Comparison of ENCODE assay signal across 27 cellular contexts in the genomic region with DNA sequence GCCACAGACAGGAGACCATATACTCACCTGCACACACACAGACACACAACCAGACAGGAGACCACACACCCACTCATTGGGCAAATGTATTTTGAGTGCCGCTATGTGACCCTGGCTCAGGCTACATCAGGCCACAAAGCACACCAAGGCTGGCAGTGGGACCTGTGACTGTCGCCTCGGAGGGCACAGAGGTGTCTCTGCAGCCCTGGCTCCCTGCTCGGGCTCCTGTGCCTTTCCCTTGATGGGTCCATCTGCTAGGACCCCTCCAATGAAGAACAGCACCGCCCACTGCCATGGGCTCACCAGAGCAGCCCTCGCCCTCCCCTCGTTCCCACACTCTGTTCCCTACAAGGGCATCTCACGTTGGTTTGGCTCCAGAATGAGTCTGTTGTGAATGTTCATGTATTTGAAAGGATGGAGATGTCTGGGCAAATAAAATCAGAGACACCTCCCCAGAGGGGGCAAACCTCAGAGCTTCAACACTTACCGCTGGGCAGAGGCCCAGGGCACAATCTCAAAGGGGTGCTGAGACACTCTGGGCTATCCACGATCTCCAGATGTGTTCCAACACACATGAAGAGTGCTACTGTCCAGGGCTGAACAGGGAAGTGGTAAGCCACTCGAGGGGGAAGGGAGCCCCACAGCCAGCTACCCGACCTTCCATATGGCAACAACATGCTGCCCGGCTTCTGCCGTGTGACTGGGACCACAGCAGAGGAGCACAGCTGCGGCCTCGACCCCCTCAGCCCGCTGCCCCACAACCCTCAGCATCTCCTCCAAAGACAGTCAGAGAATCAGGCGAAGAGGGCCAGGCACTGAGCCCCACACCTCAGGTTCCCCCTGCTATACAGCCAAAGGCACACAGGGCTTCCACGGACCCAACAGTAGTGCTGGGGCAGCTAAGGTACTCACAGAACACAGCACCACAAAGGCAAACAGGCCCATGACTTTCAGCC.
"Had no signal": no experiment of that assay in that cellular context is flagged by ENCODE, and none has a peak within 500 bp of the region (broad histone marks: within the 10 kb centered on the region; RNA-seq: fewer than 3 reads in every experiment).

No MANE protein-coding gene starts in this region.

- H3K27ac Mint-ChIP-seq: activated CD4-positive, alpha-beta memory T cell treated with anti-CD3 and anti-CD28 coated beads, Interleukin-2, amount 10 ng/mL, durations not matched to agents 7 days and 5 days; activated CD4-positive, alpha-beta T cell treated with anti-CD3 and anti-CD28 coated beads, Interleukin-2, amount 10 ng/mL, durations not matched to agents 7 days and 5 days; activated naive CD4-positive, alpha-beta T cell treated with anti-CD3 and anti-CD28 coated beads, Interleukin-2, amount 50 U/mL, for 24 hours; activated T-helper 17 cell treated with anti-CD3 and anti-CD28 coated beads, Interleukin-2, amount 50 U/mL, for 72 hours; mesothelial cell of epicardium; T-helper 1 cell treated with Interleukin-12 subunit alpha and Interleukin-12 subunit beta and Interleukin-4 antibody, amounts not matched to agents 30 μg/mL and 1 μg/mL, for 36 hours had no signal

- H3K4me3 ChIP-seq: body of pancreas, cardiac muscle cell, testis, transverse colon, uterus had no signal

- DNase-seq: activated CD4-positive, alpha-beta memory T cell treated with anti-CD3 and anti-CD28 coated beads, Interleukin-2, amount 10 ng/mL, durations not matched to agents 7 days and 5 days; activated CD4-positive, alpha-beta T cell treated with anti-CD3 and anti-CD28 coated beads for 1 hour; activated CD4-positive, alpha-beta T cell treated with anti-CD3 and anti-CD28 coated beads, Interleukin-2, amount 10 ng/mL, durations not matched to agents 7 days and 5 days; activated gamma-delta T cell treated with Interleukin-2 at 50 U/mL for 16 hours; activated T-cell treated with anti-CD3 and anti-CD28 coated beads, Interleukin-2, amount 50 U/mL, for 4 hours; body of pancreas; cerebellar nuclear complex; cortex of kidney; foreskin keratinocyte; left cardiac atrium; left ventricle myocardium superior; mammary epithelial cell; naive B cell; occipital lobe; stimulated activated CD4-positive, alpha-beta T cell treated with anti-CD3 and anti-CD28 coated beads, Interleukin-15, amount 100 ng/mL, for 24 hours; stimulated activated naive CD4-positive, alpha-beta T cell treated with Interleukin-2 at 50 U/mL for 16 hours; SW 1271; T-helper 9 cell; testis; transverse colon; uterus had no signal

- H3K4me1 Mint-ChIP-seq: activated CD4-positive, alpha-beta memory T cell treated with anti-CD3 and anti-CD28 coated beads, Interleukin-2, amount 10 ng/mL, durations not matched to agents 7 days and 5 days; activated CD4-positive, alpha-beta T cell treated with anti-CD3 and anti-CD28 coated beads, Interleukin-2, amount 10 ng/mL, durations not matched to agents 7 days and 5 days; activated naive CD4-positive, alpha-beta T cell treated with anti-CD3 and anti-CD28 coated beads, Interleukin-2, amount 50 U/mL, for 24 hours; activated T-helper 17 cell treated with anti-CD3 and anti-CD28 coated beads, Interleukin-2, amount 50 U/mL, for 72 hours; naive B cell had no signal

- H3K27me3 Mint-ChIP-seq: activated CD4-positive, alpha-beta memory T cell treated with anti-CD3 and anti-CD28 coated beads, Interleukin-2, amount 10 ng/mL, durations not matched to agents 7 days and 5 days; activated CD4-positive, alpha-beta T cell treated with anti-CD3 and anti-CD28 coated beads, Interleukin-2, amount 10 ng/mL, durations not matched to agents 7 days and 5 days; activated T-helper 17 cell treated with anti-CD3 and anti-CD28 coated beads, Interleukin-2, amount 50 U/mL, for 72 hours had no signal

- H3K27me3 ChIP-seq: body of pancreas, cardiac muscle cell, foreskin keratinocyte, testis, transverse colon, uterus had no signal

- H3K36me3 Mint-ChIP-seq: activated naive CD4-positive, alpha-beta T cell treated with anti-CD3 and anti-CD28 coated beads, Interleukin-2, amount 50 U/mL, for 24 hours; mesothelial cell of epicardium; naive B cell had no signal

- H3K9me3 Mint-ChIP-seq: activated CD4-positive, alpha-beta memory T cell treated with anti-CD3 and anti-CD28 coated beads, Interleukin-2, amount 10 ng/mL, durations not matched to agents 7 days and 5 days; activated CD4-positive, alpha-beta T cell treated with anti-CD3 and anti-CD28 coated beads, Interleukin-2, amount 10 ng/mL, durations not matched to agents 7 days and 5 days; activated naive CD4-positive, alpha-beta T cell treated with anti-CD3 and anti-CD28 coated beads, Interleukin-2, amount 50 U/mL, for 24 hours; activated T-cell treated with anti-CD3 and anti-CD28 coated beads, Interleukin-2, amount 50 U/mL, for 4 hours; activated T-helper 17 cell treated with anti-CD3 and anti-CD28 coated beads, Interleukin-2, amount 50 U/mL, for 72 hours; mesothelial cell of epicardium; T-helper 1 cell treated with Interleukin-12 subunit alpha and Interleukin-12 subunit beta and Interleukin-4 antibody, amounts not matched to agents 30 μg/mL and 1 μg/mL, for 36 hours had no signal

- ATAC-seq: activated T-cell treated with anti-CD3 and anti-CD28 coated beads, Interleukin-2, amount 50 U/mL, for 4 hours; activated T-helper 17 cell treated with anti-CD3 and anti-CD28 coated beads, Interleukin-2, amount 50 U/mL, for 72 hours; body of pancreas; foreskin keratinocyte; left cardiac atrium; left ventricle myocardium superior; right cardiac atrium had no signal

- H3K36me3 ChIP-seq: cardiac muscle cell, transverse colon, uterus had no signal

- H3K9me3 ChIP-seq: body of pancreas, testis, transverse colon, uterus had no signal

- H3K4me3 Mint-ChIP-seq: activated CD4-positive, alpha-beta memory T cell treated with anti-CD3 and anti-CD28 coated beads, Interleukin-2, amount 10 ng/mL, durations not matched to agents 7 days and 5 days; activated CD4-positive, alpha-beta T cell treated with anti-CD3 and anti-CD28 coated beads, Interleukin-2, amount 10 ng/mL, durations not matched to agents 7 days and 5 days; activated naive CD4-positive, alpha-beta T cell treated with anti-CD3 and anti-CD28 coated beads, Interleukin-2, amount 50 U/mL, for 24 hours; activated T-cell treated with anti-CD3 and anti-CD28 coated beads, Interleukin-2, amount 50 U/mL, for 4 hours; activated T-helper 17 cell treated with anti-CD3 and anti-CD28 coated beads, Interleukin-2, amount 50 U/mL, for 72 hours; mesothelial cell of epicardium; naive B cell; T-helper 1 cell treated with Interleukin-12 subunit alpha and Interleukin-12 subunit beta and Interleukin-4 antibody, amounts not matched to agents 30 μg/mL and 1 μg/mL, for 36 hours had no signal

- H3K4me1 ChIP-seq: foreskin keratinocyte, transverse colon, uterus had no signal

- H3K27ac ChIP-seq: body of pancreas, cardiac muscle cell, foreskin keratinocyte, testis, transverse colon, uterus had no signal
